In the genomic region with DNA sequence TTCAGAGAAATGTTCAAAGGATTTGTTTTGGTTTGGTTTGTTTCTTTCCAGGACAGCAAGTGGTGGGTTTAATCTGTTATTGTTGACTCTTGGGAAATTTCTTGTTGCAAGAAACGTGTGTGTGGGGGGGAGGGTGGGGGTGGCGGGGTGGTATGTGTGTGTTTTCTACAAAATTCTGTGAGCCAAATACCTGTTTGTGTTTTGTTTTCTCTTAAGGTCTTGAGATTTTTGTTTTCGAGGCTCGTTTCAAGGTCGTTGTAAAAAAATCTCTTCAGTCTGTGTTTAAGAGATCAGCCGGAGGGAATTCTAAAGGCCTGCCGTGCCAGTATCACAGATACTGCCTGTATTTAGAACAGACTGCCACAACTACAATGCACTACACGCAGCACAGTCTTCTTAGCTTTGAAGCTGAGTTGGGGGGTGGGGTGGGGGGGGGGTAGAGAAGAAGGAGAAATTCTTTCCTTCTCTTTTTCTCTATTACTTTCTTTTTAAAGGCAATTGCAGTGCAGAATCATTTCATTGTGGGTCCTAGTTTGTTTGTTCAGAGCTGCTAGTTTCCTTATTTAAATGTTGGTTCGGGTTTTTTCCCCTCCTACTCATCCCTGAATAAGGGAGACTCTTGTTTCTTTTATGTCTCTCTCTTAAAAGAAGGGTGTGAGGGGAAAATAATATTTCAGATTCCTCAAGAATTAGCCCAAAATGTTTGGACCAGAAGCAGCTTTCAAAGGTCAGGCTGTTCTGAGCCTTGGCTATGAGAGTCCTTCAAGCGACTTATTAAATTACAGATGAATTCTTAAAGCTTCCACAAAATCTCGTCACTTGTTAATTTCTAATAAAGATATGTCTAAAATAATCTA, we compare ENCODE assay signal across 1 cellular context.
TF ChIP-seq lines count a peak whose summit lies in the region.

No MANE protein-coding gene starts in this region.

TF ChIP-seq in WTC11, 78 proteins besides CTCF, POLR2A, EP300 and RAD21 (continued from another document):
- no peak for TF ChIP-seq E2F5 (CRISPR knock-in tag; IDR thresholded peaks at IDR 0.05)
- TF ChIP-seq RELA (CRISPR knock-in tag; IDR thresholded peaks at IDR 0.05; ENCODE audit: borderline replicate concordance): no peak
TF ChIP-seq in WTC11: peak in this region for 0.
